ENCODE assay signal across 2 cellular contexts in genomic region chr6:90355965-90356364, GRCh38.
TF ChIP-seq lines count a peak whose summit lies in the region.

No MANE protein-coding gene starts in this region.

TF ChIP-seq in K562, 482 proteins besides CTCF, POLR2A, EP300 and RAD21:
- TF ChIP-seq DPF2 (IDR thresholded peaks at IDR 0.05) (0 out of 2 replicates have a peak, but pooled peaks have one; percentile 13), FOXO4 (CRISPR knock-in tag; IDR thresholded peaks at IDR 0.05) (no peak)

TF ChIP-seq in SK-N-SH, 30 proteins besides CTCF, POLR2A, EP300 and RAD21:
- TF ChIP-seq MAX (IDR thresholded peaks at IDR 0.05; ENCODE audit: low read depth) (no peak), MEF2A (IDR thresholded peaks at IDR 0.05; ENCODE audit: borderline replicate concordance, low read depth) (no peak), TCF12 (IDR thresholded peaks at IDR 0.05) (no peak), SIN3A (IDR thresholded peaks at IDR 0.05; ENCODE audit: borderline replicate concordance, low read depth, low read length) (no peak), FOXM1 (IDR thresholded peaks at IDR 0.05; ENCODE audit: low read depth) (no peak), NFIC (IDR thresholded peaks at IDR 0.05; ENCODE audit: borderline replicate concordance) (no peak), FOXJ3 (CRISPR knock-in tag; IDR thresholded peaks at IDR 0.05) (no peak), GABPA (IDR thresholded peaks at IDR 0.05; ENCODE audit: low read depth) (no peak), POLR2AphosphoS5 (IDR thresholded peaks at IDR 0.05; ENCODE audit: low read depth, low read length) (no peak), MXI1 (IDR thresholded peaks at IDR 0.05; ENCODE audit: low read depth, low read length) (no peak), NRF1 (IDR thresholded peaks at IDR 0.05; ENCODE audit: low read depth, low read length) (no peak), REST (IDR thresholded peaks at IDR 0.05; ENCODE audit: low read depth, low read length) (no peak), GATA2 (CRISPR knock-in tag; IDR thresholded peaks at IDR 0.05) (no peak), RXRA (IDR thresholded peaks at IDR 0.05; ENCODE audit: borderline replicate concordance, low read depth) (no peak), EZH2phosphoT487 (IDR thresholded peaks at IDR 0.05; ENCODE audit: borderline replicate concordance, low read depth) (no peak)
- TF ChIP-seq, protein P1, sequence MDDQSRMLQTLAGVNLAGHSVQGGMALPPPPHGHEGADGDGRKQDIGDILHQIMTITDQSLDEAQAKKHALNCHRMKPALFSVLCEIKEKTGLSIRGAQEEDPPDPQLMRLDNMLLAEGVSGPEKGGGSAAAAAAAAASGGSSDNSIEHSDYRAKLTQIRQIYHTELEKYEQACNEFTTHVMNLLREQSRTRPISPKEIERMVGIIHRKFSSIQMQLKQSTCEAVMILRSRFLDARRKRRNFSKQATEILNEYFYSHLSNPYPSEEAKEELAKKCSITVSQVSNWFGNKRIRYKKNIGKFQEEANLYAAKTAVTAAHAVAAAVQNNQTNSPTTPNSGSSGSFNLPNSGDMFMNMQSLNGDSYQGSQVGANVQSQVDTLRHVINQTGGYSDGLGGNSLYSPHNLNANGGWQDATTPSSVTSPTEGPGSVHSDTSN (IDR thresholded peaks at IDR 0.05), result no peak
